Comparison of ENCODE assay signal across 17 cellular contexts in genomic region chr1:30451532-30452125, GRCh38.
"Had no signal": no experiment of that assay in that cellular context is flagged by ENCODE, and none has a peak within 500 bp of the region (broad histone marks: within the 10 kb centered on the region; RNA-seq: fewer than 3 reads in every experiment).

No MANE protein-coding gene starts in this region.

- H2AFZ ChIP-seq: neural progenitor cell had no signal

- H3K9ac ChIP-seq: neural progenitor cell had no signal

- H3K4me3 ChIP-seq: ascending aorta, breast epithelium, gastrocnemius medialis, heart left ventricle, neural progenitor cell, pancreas, SK-N-MC, skin epidermis had no signal

- H3K4me1 ChIP-seq: ascending aorta, breast epithelium, gastrocnemius medialis, heart left ventricle, pancreas had no signal

- H3K36me3 ChIP-seq: ascending aorta, breast epithelium, gastrocnemius medialis, heart left ventricle, neural progenitor cell, pancreas had no signal

- H3K27me3 ChIP-seq: ascending aorta, breast epithelium, gastrocnemius medialis, heart left ventricle, neural progenitor cell, pancreas had no signal

- ATAC-seq: activated CD4-positive, alpha-beta T cell treated with anti-CD3 and anti-CD28 coated beads for 36 hours; gastrocnemius medialis; heart left ventricle; pancreas had no signal

- DNase-seq: activated CD4-positive, alpha-beta memory T cell treated with anti-CD3 and anti-CD28 coated beads, Interleukin-2, amount 10 ng/mL, durations not matched to agents 7 days and 5 days; activated CD4-positive, alpha-beta T cell treated with anti-CD3 and anti-CD28 coated beads for 36 hours; activated naive CD4-positive, alpha-beta T cell treated with anti-CD3 and anti-CD28 coated beads for 36 hours; cerebellar nuclear complex; dermis blood vessel endothelial cell; gastrocnemius medialis; heart left ventricle; naive B cell; pancreas; stimulated activated CD4-positive, alpha-beta T cell treated with anti-CD3 and anti-CD28 coated beads, Interleukin-4, amount 100 ng/mL, for 4 hours; stimulated activated CD8-positive, alpha-beta memory T cell treated with anti-CD3 and anti-CD28 coated beads, Interleukin-4, amount 100 ng/mL, for 48 hours; stimulated activated naive CD4-positive, alpha-beta T cell treated with Interleukin-2 at 50 U/mL for 16 hours had no signal

- H3K4me2 ChIP-seq: neural progenitor cell had no signal

- H3K27ac ChIP-seq: ascending aorta, breast epithelium, gastrocnemius medialis, heart left ventricle, neural progenitor cell, pancreas, SK-N-MC, skin epidermis had no signal

- H3K9me3 ChIP-seq: ascending aorta, breast epithelium, gastrocnemius medialis, heart left ventricle, pancreas had no signal
